ENCODE assay signal across 8 cellular contexts in genomic region chr11:122661182-122661945, GRCh38. TPM values are rescaled to one million over a fixed set of nuclear protein-coding genes. Genes with fewer than 3 reads are reported as not detected.
DNase-seq lines count a peak whose midpoint lies in the region; FAIRE-seq and TF ChIP-seq lines count a peak whose summit lies in the region.

No MANE protein-coding gene starts in this region.

- peaks cover 68% of the 10 kb centered on the region for H3K4me1 ChIP-seq in keratinocyte (ENCODE audit: control insufficient read depth, extremely low read depth, insufficient read depth, low read length)
- H3K4me1 ChIP-seq in adrenal gland (replicated peaks in 1 of 2) = peaks cover 0 to 10% of the 10 kb centered on the region in 2 donors
- H3K4me1 ChIP-seq in testis = no peaks in the 10 kb centered on the region

- peak overlapping the region; percentile 20 for H3K9ac ChIP-seq in keratinocyte (ENCODE audit: control insufficient read depth, extremely low read depth, insufficient read depth, low read length)

- H3K36me3 ChIP-seq in KOPT-K1 (ENCODE audit: insufficient read depth, low read length) (peaks cover 56% of the 10 kb centered on the region), keratinocyte (ENCODE audit: control insufficient read depth in 2 of 2, extremely low read depth in 1 of 2, insufficient read depth in 2 of 2, low read length in 2 of 2) (peaks cover 4 to 7% of the 10 kb centered on the region in 2 experiments), adrenal gland (replicated peaks in 1 of 2) (no peaks in the 10 kb centered on the region), testis (ENCODE audit: low read depth, missing control alignments) (no peaks in the 10 kb centered on the region)

- FAIRE-seq in keratinocyte (lab: Jason Lieb, UNC) = peak; percentile 94

- no peaks in the 10 kb centered on the region for H3K27me3 ChIP-seq in keratinocyte (ENCODE audit: control insufficient read depth, extremely low read depth, insufficient read depth, low read length)
- no peaks in the 10 kb centered on the region for H3K27me3 ChIP-seq in adrenal gland
- no peaks in the 10 kb centered on the region for H3K27me3 ChIP-seq in testis

- TF ChIP-seq CTCF in keratinocyte (optimal IDR thresholded peaks at IDR 0.05 in 1 of 3, IDR thresholded peaks at IDR 0.05 in 1 of 3, conservative IDR thresholded peaks at IDR 0.05 in 1 of 3; ENCODE audit: extremely low read depth in 1 of 3, insufficient read depth in 2 of 3, low read length in 3 of 3) = no peak
- TF ChIP-seq CTCF in adrenal gland (IDR thresholded peaks at IDR 0.05) = no peak
- no peak for TF ChIP-seq CTCF in testis (IDR thresholded peaks at IDR 0.05)

- H2AFZ ChIP-seq in keratinocyte (ENCODE audit: control insufficient read depth, low read length) = no peak overlapping the region

- H3K9me1 ChIP-seq in keratinocyte (ENCODE audit: control insufficient read depth, extremely low read depth, insufficient read depth, low read length) = peaks cover 8% of the 10 kb centered on the region

- H3K4me3 ChIP-seq in keratinocyte (ENCODE audit: control insufficient read depth in 2 of 3, extremely low read depth in 1 of 3, insufficient read depth in 2 of 3, low read depth in 1 of 3, low read length in 3 of 3) = no peak overlapping the region
- no peak overlapping the region for H3K4me3 ChIP-seq in adrenal gland
- no peak overlapping the region for H3K4me3 ChIP-seq in testis

- H3K27ac ChIP-seq in KOPT-K1 (ENCODE audit: low read depth, low read length, poor library complexity, severe bottlenecking) (peak overlapping the region; percentile 96), keratinocyte (ENCODE audit: control insufficient read depth, insufficient read depth, low read length) (peak overlapping the region; percentile 53), adrenal gland (no peak overlapping the region), testis (no peak overlapping the region)

- TF ChIP-seq POLR2A in adrenal gland (IDR thresholded peaks at IDR 0.05) (no peak), testis (IDR thresholded peaks at IDR 0.05) (no peak)

- DNase-seq in COLO829 (ENCODE audit: low spot score) (peak; percentile 86), RPMI7951 (ENCODE audit: low read depth) (peak; percentile 93), keratinocyte (ENCODE audit: low read depth, low spot score) (peak; percentile 91), adrenal gland (no peak), testis (no peak), LoVo (ENCODE audit: low spot score) (no peak), NCI-H82 treated with DMSO at 0.1 percent for 48 hours (lab: John Stamatoyannopoulos, UW; ENCODE audit: unreplicated experiment) (no peak)

- peaks cover 74% of the 10 kb centered on the region for H3K79me2 ChIP-seq in keratinocyte (ENCODE audit: control insufficient read depth, insufficient read depth, low read length)

- dilution Hi-C loops in keratinocyte (cut with MboI; ENCODE audit: extremely low pct_ligation_motif_present, low sequenced_read_pairs) = no loop called here

- no peaks in the 10 kb centered on the region for H3K9me3 ChIP-seq in KOPT-K1 (ENCODE audit: insufficient read depth, low read length, poor library complexity, severe bottlenecking)
- H3K9me3 ChIP-seq in keratinocyte (ENCODE audit: control insufficient read depth, low read depth, low read length) = no peaks in the 10 kb centered on the region
- no peaks in the 10 kb centered on the region for H3K9me3 ChIP-seq in adrenal gland (replicated peaks in 1 of 3)
- H3K9me3 ChIP-seq in testis = no peaks in the 10 kb centered on the region

- intact Hi-C loops in adrenal gland (cut with DNase I) = no loop called here
- intact Hi-C loops in testis (cut with DNase I; ENCODE audit: low total_unique reads) = no loop called here

- WGBS in adrenal gland, 4 donors = 82 to 93% (median 86%) methylated on average over 7 of the region's 7 CpGs
- 82 to 85% methylated on average over 7 of the region's 7 CpGs for WGBS in testis, 2 donors

- peak overlapping the region; percentile 59 for H3K4me2 ChIP-seq in keratinocyte (ENCODE audit: control insufficient read depth, extremely low read depth, insufficient read depth, low read depth, low read length)

- peaks cover 2% of the 10 kb centered on the region for H4K20me1 ChIP-seq in keratinocyte (ENCODE audit: control insufficient read depth, extremely low read depth, insufficient read depth, low read length)

RNA-seq across cellular contexts. Expression of gene UBASH3B, which starts 5.8 kb away (rescaled TPM):
- 14.3 and 16.0 TPM in 2 replicates for total RNA-seq in RPMI7951 (2014; rRNA removed; shearing (Covaris generic))
- polyA plus RNA-seq in keratinocyte = 13.6 to 52.7 TPM (median 25.0 TPM) in 3 replicates
- 2.5 TPM for polyA plus RNA-seq in keratinocyte (2011; ENCODE audit: low read depth)
- 27.7 and 38.6 TPM in 2 replicates for polyA plus RNA-seq in keratinocyte (2011; cell fraction: cytosol; rRNA removed)
- polyA plus RNA-seq in keratinocyte (2011; cell fraction: nucleus; rRNA removed) = 25.6 and 26.6 TPM in 2 replicates
- 5.1 and 34.0 TPM in 2 replicates for polyA plus RNA-seq in keratinocyte (2012; ENCODE audit: low replicate concordance)
- polyA minus RNA-seq in keratinocyte = 49.1 to 184 TPM (median 79.7 TPM) in 3 replicates
- 59.5 TPM for polyA minus RNA-seq in keratinocyte (2011; cell fraction: cytosol; rRNA and poly(A)+ RNA removed)
- 36.6 and 56.1 TPM in 2 replicates for polyA minus RNA-seq in keratinocyte (2011; cell fraction: nucleus; rRNA and poly(A)+ RNA removed)
- total RNA-seq in adrenal gland = 10 to 100 TPM in 4 of 8 donors, 1 to 10 TPM in 4; 4.5 to 21.5 (median 8.2) TPM
- 1 to 10 TPM in 2 of 3 donors, under 1 TPM in 1; 0.57 to 4.0 (median 1.4) TPM for polyA plus RNA-seq in adrenal gland
- 10 to 100 TPM; 14.6 to 20.4 TPM for total RNA-seq in testis
- 3.9 TPM for polyA plus RNA-seq in testis (ENCODE audit: insufficient read depth, low read depth, low replicate concordance)

Comparison
In these comparisons a context has a peak if more than half of its experiments do, and no peak if none do; other contexts are left out.
1. DNase-seq: peak in COLO829 (single experiment), RPMI7951 (single experiment) and keratinocyte (single experiment); none in adrenal gland (0 of 7), testis (single experiment), LoVo (single experiment) and NCI-H82 treated with DMSO at 0.1 percent for 48 hours (single experiment).
2. H3K27ac ChIP-seq: peak in KOPT-K1 (single experiment) and keratinocyte (single experiment); none in adrenal gland (0 of 5) and testis (0 of 2).